ENCODE assay signal across 8 cellular contexts in the genomic region with DNA sequence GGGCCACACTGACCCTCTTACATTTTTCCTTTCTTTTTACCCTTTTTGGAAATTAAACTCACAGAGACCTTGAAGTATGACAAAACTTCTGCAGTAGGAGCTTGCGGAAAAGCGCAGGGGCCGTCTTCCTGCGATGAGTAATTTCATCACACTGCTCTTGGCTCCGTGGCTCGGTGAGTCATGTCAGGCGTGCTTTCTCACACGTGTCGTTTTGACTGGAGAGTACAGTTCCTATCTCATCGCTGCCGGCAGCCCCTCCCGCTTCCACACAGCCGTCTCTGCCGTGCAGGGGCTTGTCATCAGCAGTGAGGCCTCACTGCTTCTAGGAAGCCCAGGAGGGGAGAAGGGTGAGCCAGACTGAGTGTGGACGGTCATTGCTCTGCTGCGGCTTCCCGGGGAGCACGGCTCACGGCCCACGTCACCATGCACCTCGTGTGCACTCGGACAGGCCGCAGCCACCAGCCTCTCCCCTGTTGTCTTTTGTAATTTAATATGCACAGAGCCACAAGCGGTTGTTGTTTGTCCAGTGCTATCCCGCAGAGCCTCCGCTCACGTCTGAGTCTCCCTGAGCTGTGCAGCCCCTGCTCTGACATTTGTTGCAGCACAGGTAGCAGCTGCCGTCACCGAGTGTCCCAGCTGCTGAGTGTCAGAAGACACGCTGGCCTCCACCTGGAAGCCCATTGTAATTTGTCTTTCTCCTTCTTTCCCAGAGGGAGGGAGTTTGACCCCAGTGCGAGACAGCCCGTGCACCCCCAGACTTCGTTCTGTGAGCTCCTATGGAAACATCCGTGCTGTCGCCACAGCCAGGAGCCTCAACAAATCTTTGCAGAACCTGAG.
DNase-seq lines count a peak whose midpoint lies in the region; ATAC-seq and TF ChIP-seq lines count a peak whose summit lies in the region.

No MANE protein-coding gene starts in this region.

- ATAC-seq in GM19025 (IDR thresholded peaks at IDR 0.05; ENCODE audit: low read depth, unreplicated experiment) (peak; percentile 71), HG03432 (IDR thresholded peaks at IDR 0.05; ENCODE audit: unreplicated experiment) (peak; percentile 73), heart left ventricle (peak; percentile 92 to 96 (median 96)), HG02970 (IDR thresholded peaks at IDR 0.05; ENCODE audit: low FRiP score, unreplicated experiment) (no peak)

- no peaks in the 10 kb centered on the region for H3K27me3 Mint-ChIP-seq in activated naive CD4-positive, alpha-beta T cell treated with anti-CD3 and anti-CD28 coated beads for 36 hours (ENCODE audit: low read depth)

- intact Hi-C loops in activated naive CD4-positive, alpha-beta T cell treated with anti-CD3 and anti-CD28 coated beads for 36 hours (cut with micrococcal nuclease), result loop anchor here (1.0 to 5.0 kb wide), 6 partner anchors 131 to 895 kb away; no protein-coding TSS in a partner anchor
- intact Hi-C loops in heart left ventricle (cut with DNase I), result no loop called here

- peaks cover 43% of the 10 kb centered on the region for H3K36me3 Mint-ChIP-seq in activated naive CD4-positive, alpha-beta T cell treated with anti-CD3 and anti-CD28 coated beads for 36 hours (ENCODE audit: low read depth)

- H3K4me3 Mint-ChIP-seq in activated naive CD4-positive, alpha-beta T cell treated with anti-CD3 and anti-CD28 coated beads for 36 hours, result peak overlapping the region; percentile 23

- DNase-seq in SK-N-DZ (ENCODE audit: low spot score), result peak; percentile 52
- peak; percentile 97 for DNase-seq in activated naive CD4-positive, alpha-beta T cell treated with anti-CD3 and anti-CD28 coated beads for 36 hours
- DNase-seq in heart left ventricle, result peak; percentile 69 to 86 (median 83)
- peak; percentile 81 to 94 for DNase-seq in stimulated activated CD4-positive, alpha-beta T cell treated with anti-CD3 and anti-CD28 coated beads, Interleukin-12 subunit alpha, Interleukin-12 subunit beta, amount 100 ng/mL, for 24 hours (ENCODE audit: low read depth in 2 of 2)
- no peak for DNase-seq in OCI-M2 (lab: John Stamatoyannopoulos, UW; ENCODE audit: unreplicated experiment)

- no peaks in the 10 kb centered on the region for H3K27me3 ChIP-seq in heart left ventricle

- peaks cover 0 to 40% (median 18%) of the 10 kb centered on the region in 9 donors for H3K36me3 ChIP-seq in heart left ventricle

- peaks cover 0 to 39% (median 15%) of the 10 kb centered on the region in 12 donors for H3K4me1 ChIP-seq in heart left ventricle

- no peaks in the 10 kb centered on the region for H3K9me3 Mint-ChIP-seq in activated naive CD4-positive, alpha-beta T cell treated with anti-CD3 and anti-CD28 coated beads for 36 hours

- peak overlapping the region; percentile 93 for H3K27ac Mint-ChIP-seq in activated naive CD4-positive, alpha-beta T cell treated with anti-CD3 and anti-CD28 coated beads for 36 hours

- H3K4me1 Mint-ChIP-seq in activated naive CD4-positive, alpha-beta T cell treated with anti-CD3 and anti-CD28 coated beads for 36 hours (ENCODE audit: low read depth), result peaks cover 63% of the 10 kb centered on the region

- CTCF ChIA-PET in activated naive CD4-positive, alpha-beta T cell treated with anti-CD3 and anti-CD28 coated beads for 36 hours (lab: Charles Lee), result interaction anchor here (0.7 to 1.8 kb wide), 5 partner anchors 19 to 791 kb away, joined by 3 to 6 read pairs (median 3); a partner anchor contains a TSS

- 49 to 66% (median 58%) methylated on average over 35 of the region's 35 CpGs for WGBS in heart left ventricle, 4 donors

- TF ChIP-seq POLR2A in heart left ventricle (IDR thresholded peaks at IDR 0.05), result no peak

- H3K27ac ChIP-seq in heart left ventricle, result peak overlapping the region in 6 of 12 donors; percentile 0 to 82 (median 56)

- TF ChIP-seq CTCF in heart left ventricle (IDR thresholded peaks at IDR 0.05), result no peak

- peak overlapping the region in 1 of 12 donors; percentile 34 for H3K4me3 ChIP-seq in heart left ventricle

- H3K9me3 ChIP-seq in heart left ventricle, result no peaks in the 10 kb centered on the region
